ENCODE assay signal across 22 cellular contexts in genomic region chr12:8508224-8508623, GRCh38. TPM values are rescaled to one million over a fixed set of nuclear protein-coding genes. Genes with fewer than 3 reads are reported as not detected.
DNase-seq lines count a peak whose midpoint lies in the region; FAIRE-seq and TF ChIP-seq lines count a peak whose summit lies in the region.
"Had no signal": no experiment of that assay in that cellular context is flagged by ENCODE, and none has a peak within 500 bp of the region (broad histone marks: within the 10 kb centered on the region; RNA-seq: fewer than 3 reads in every experiment).

No MANE protein-coding gene starts in this region.

- no peak overlapping the region for H3K4ac ChIP-seq in H1 (replicated peaks; ENCODE audit: insufficient read length, low read depth, low read length)

- H4K20me1 ChIP-seq in BLaER1 treated with 17β-estradiol and CSF1 and Interleukin-3, amounts not matched to agents 10 nM and 100 nM = no peaks in the 10 kb centered on the region
- H4K20me1 ChIP-seq in Loucy (ENCODE audit: insufficient read depth, low read length, poor library complexity, severe bottlenecking) (no peaks in the 10 kb centered on the region), H1 (replicated peaks in 1 of 2; ENCODE audit: control insufficient read depth in 1 of 2, insufficient read depth in 2 of 2, low read length in 2 of 2) (no peaks in the 10 kb centered on the region)

- no peak overlapping the region for H3K23ac ChIP-seq in H1 (ENCODE audit: insufficient read length)

- H3K56ac ChIP-seq in H1 (replicated peaks; ENCODE audit: insufficient read length, low read depth, low read length) = no peak overlapping the region

- H3K9ac ChIP-seq in BLaER1 treated with 17β-estradiol and CSF1 and Interleukin-3, amounts not matched to agents 10 nM and 100 nM = peak overlapping the region in 8 of 11 experiments; percentile 8 to 48 (median 36); a peak in 7 of 22 replicates
- H3K9ac ChIP-seq in Loucy (ENCODE audit: low read depth, low read length, poor library complexity, severe bottlenecking) = peak overlapping the region; percentile 47
- no peak overlapping the region for H3K9ac ChIP-seq in H1 (replicated peaks in 1 of 4; ENCODE audit: extremely low read depth in 1 of 4, low read depth in 3 of 4, low read length in 3 of 4)

- H3K79me2 ChIP-seq in Loucy (ENCODE audit: insufficient read depth, low read length) (no peaks in the 10 kb centered on the region), H1 (ENCODE audit: control insufficient read depth in 1 of 2, insufficient read depth in 2 of 2, low read length in 2 of 2) (no peaks in the 10 kb centered on the region)

- no peaks in the 10 kb centered on the region for H3K23me2 ChIP-seq in H1 (ENCODE audit: low read depth, low read length)

- H3K9me2 ChIP-seq in Loucy (replicated peaks; ENCODE audit: low read depth, low read length) = no peaks in the 10 kb centered on the region

- TF ChIP-seq POLR2A in H1 (IDR thresholded peaks at IDR 0.05; ENCODE audit: control extremely low read depth in 1 of 2, low read depth in 2 of 2, low read length in 2 of 2) = no peak

- H3K14ac ChIP-seq in H1 (ENCODE audit: insufficient read length) = no peak overlapping the region

- peak overlapping the region; percentile 66; the same call in 1 of the 2 replicates for H2BK20ac ChIP-seq in H1 (ENCODE audit: low read length)

- TF ChIP-seq RAD21 in H1 (IDR thresholded peaks at IDR 0.05 in 1 of 2, conservative IDR thresholded peaks at IDR 0.05 in 1 of 2; ENCODE audit: low read depth in 2 of 2, low read length in 2 of 2) = no peak

- no peak overlapping the region for H4K5ac ChIP-seq in H1 (ENCODE audit: insufficient read length, low read depth, low read length)

- H3K4me3 ChIP-seq in BLaER1 treated with 17β-estradiol and CSF1 and Interleukin-3, amounts not matched to agents 10 nM and 100 nM = no peak overlapping the region
- H3K4me3 ChIP-seq in Loucy (ENCODE audit: low read length, poor library complexity, severe bottlenecking) = no peak overlapping the region
- H3K4me3 ChIP-seq in H1 (ENCODE audit: extremely low read depth in 1 of 4, insufficient read depth in 2 of 4, low read depth in 3 of 4, low read length in 4 of 4) = no peak overlapping the region
- no peak overlapping the region for H3K4me3 ChIP-seq in neuron (ENCODE audit: low read length)
- H3K4me3 ChIP-seq in MG63 = no peak overlapping the region
- H3K4me3 ChIP-seq: GM12878 had no signal

- POLR2A ChIA-PET in H1 (lab: Charles Lee; ENCODE audit: partially characterized antibody) = no interaction called here

- no peak overlapping the region for H4K91ac ChIP-seq in H1 (replicated peaks; ENCODE audit: insufficient read length, low read length)

- peak overlapping the region; percentile 60; the same call in 1 of the 2 replicates for H3K18ac ChIP-seq in H1 (ENCODE audit: extremely low read depth, low read length)

- 0 out of 2 replicates have a peak overlapping the region, but pooled peaks have one; percentile 49 for H2BK5ac ChIP-seq in H1 (ENCODE audit: low read depth, low read length)

- H3K4me1 ChIP-seq in BLaER1 treated with 17β-estradiol and CSF1 and Interleukin-3, amounts not matched to agents 10 nM and 100 nM = peaks cover 29 to 48% (median 33%) of the 10 kb centered on the region in 10 experiments
- H3K4me1 ChIP-seq in Loucy (ENCODE audit: insufficient read depth, low read length, poor library complexity, severe bottlenecking) (peaks cover 27% of the 10 kb centered on the region), H1 (replicated peaks in 1 of 4; ENCODE audit: control insufficient read depth in 3 of 4, insufficient read depth in 4 of 4, low read length in 3 of 4) (peaks cover 0 to 17% (median 11%) of the 10 kb centered on the region in 4 experiments; a peak in 6 of 7 replicates), neuron (ENCODE audit: insufficient read depth, low read length) (peaks cover 5% of the 10 kb centered on the region)

- peak overlapping the region; percentile 78; the same call in 1 of the 2 replicates for H2BK12ac ChIP-seq in H1 (ENCODE audit: low read depth, low read length)

- H2AFZ ChIP-seq in Loucy (ENCODE audit: low read length) = peak overlapping the region; percentile 74
- H2AFZ ChIP-seq in H1 (ENCODE audit: low read length) = peak overlapping the region; percentile 82
- H2AFZ ChIP-seq in neuron (ENCODE audit: low read depth, low read length) = peak overlapping the region; percentile 13

- no peak overlapping the region for H2BK120ac ChIP-seq in H1 (replicated peaks; ENCODE audit: low read depth, low read length)

- no peak for TF ChIP-seq EP300 in H1 (IDR thresholded peaks at IDR 0.05; ENCODE audit: borderline replicate concordance in 1 of 2, low read depth in 2 of 2, low read length in 2 of 2)

- H3F3A ChIP-seq in Loucy (ENCODE audit: low read depth) = no peaks in the 10 kb centered on the region

- H3K9me3 ChIP-seq in BLaER1 treated with 17β-estradiol and CSF1 and Interleukin-3, amounts not matched to agents 10 nM and 100 nM (replicated peaks in 1 of 11) = 0 out of 22 replicates have a peak, but pooled peaks cover 0 to 5% (median 0%) of the 10 kb centered on the region in 11 experiments
- H3K9me3 ChIP-seq in Loucy (ENCODE audit: insufficient read depth, low read depth, low read length) = no peaks in the 10 kb centered on the region
- no peaks in the 10 kb centered on the region for H3K9me3 ChIP-seq in H1 (ENCODE audit: insufficient read depth in 2 of 2, low read depth in 1 of 2, low read length in 1 of 2)
- no peaks in the 10 kb centered on the region for H3K9me3 ChIP-seq in neuron (ENCODE audit: low read length)
- H3K9me3 ChIP-seq in MG63 = no peaks in the 10 kb centered on the region

- H3K4me2 ChIP-seq in BLaER1 treated with 17β-estradiol and CSF1 and Interleukin-3, amounts not matched to agents 10 nM and 100 nM = peak overlapping the region; percentile 70 to 90 (median 83)
- H3K4me2 ChIP-seq in Loucy (ENCODE audit: low read depth, low read length, poor library complexity, severe bottlenecking) (peak overlapping the region; percentile 49), H1 (ENCODE audit: insufficient read depth in 1 of 2, low read depth in 2 of 2, low read length in 2 of 2) (peak overlapping the region in 1 of 2 experiments; percentile 39; a peak in 1 of 4 replicates)

- no peaks in the 10 kb centered on the region for H3K36me3 ChIP-seq in BLaER1 treated with 17β-estradiol and CSF1 and Interleukin-3, amounts not matched to agents 10 nM and 100 nM
- no peaks in the 10 kb centered on the region for H3K36me3 ChIP-seq in Loucy (ENCODE audit: insufficient read depth, low read length)
- no peaks in the 10 kb centered on the region for H3K36me3 ChIP-seq in H1 (ENCODE audit: control insufficient read depth in 2 of 4, insufficient read depth in 4 of 4, low read length in 3 of 4)
- no peaks in the 10 kb centered on the region for H3K36me3 ChIP-seq in neuron (ENCODE audit: insufficient read depth, low read length)
- no peaks in the 10 kb centered on the region for H3K36me3 ChIP-seq in MG63

- peak overlapping the region; percentile 89; the same call in 1 of the 2 replicates for H2BK15ac ChIP-seq in H1 (ENCODE audit: low read length)

- no peak overlapping the region for H2AK5ac ChIP-seq in H1 (ENCODE audit: low read depth, low read length)

- CTCF ChIA-PET in H1 (lab: Charles Lee; ENCODE audit: partially characterized antibody) = interaction anchor here (1.1 kb wide), 1 partner anchor 18 kb away, joined by 3 read pairs; no protein-coding TSS in a partner anchor

- WGBS in H1 (ENCODE audit: extremely low coverage in 1 of 2, insufficient coverage in 1 of 2, insufficient read length in 1 of 2, insufficient replicate concordance in 2 of 2, low coverage in 1 of 2, low lambda C conversion rate in 2 of 2, missing lambda C conversion rate in 1 of 2), 2 experiments = 83% methylated on average over 3 of the region's 3 CpGs; no CpG with 5 or more reads in 1 of the 2 experiments

- H4K8ac ChIP-seq in H1 (ENCODE audit: extremely low read depth, insufficient read depth, low read length) = no peak overlapping the region

- no peak for FAIRE-seq in H1 (lab: Jason Lieb, UNC)
- FAIRE-seq: GM12878, HepG2 had no signal

- TF ChIP-seq CTCF in Loucy (conservative IDR thresholded peaks at IDR 0.05; ENCODE audit: low read length) (no peak; the same call in 1 of the 2 replicates), H1 (IDR thresholded peaks at IDR 0.05; ENCODE audit: control extremely low read depth in 1 of 3, insufficient read depth in 1 of 3, low read depth in 1 of 3, low read length in 3 of 3) (no peak)

- H3K79me1 ChIP-seq in H1 (ENCODE audit: low read depth, low read length) = no peaks in the 10 kb centered on the region

- H3K27ac ChIP-seq in BLaER1 treated with 17β-estradiol and CSF1 and Interleukin-3, amounts not matched to agents 10 nM and 100 nM = peak overlapping the region in 10 of 11 experiments; percentile 9 to 75 (median 58); a peak in 18 of 22 replicates
- no peak overlapping the region for H3K27ac ChIP-seq in H1 (ENCODE audit: low read depth, low read length)

- DNase-seq in H1 (ENCODE audit: low read depth in 1 of 2, low spot score in 2 of 2) (no peak), hypothalamus (lab: John Stamatoyannopoulos, UW) (no peak), MG63 (no peak), NCI-H69 (lab: John Stamatoyannopoulos, UW) (no peak), NCI-H2196 treated with DMSO at 0.1 percent for 48 hours (lab: John Stamatoyannopoulos, UW; ENCODE audit: unreplicated experiment) (no peak)
- DNase-seq: 8988T; AML-193; C1 segment of cervical spinal cord; Calu3; CD4-positive, alpha-beta T cell; DMS 273 treated with DMSO at 0.1 percent for 48 hours; GOT3; HCEC 1CT; HFFc6 had no signal

- no peaks in the 10 kb centered on the region for H3K27me3 ChIP-seq in BLaER1 treated with 17β-estradiol and CSF1 and Interleukin-3, amounts not matched to agents 10 nM and 100 nM
- no peaks in the 10 kb centered on the region for H3K27me3 ChIP-seq in Loucy (ENCODE audit: insufficient read depth, low read length, poor library complexity, severe bottlenecking)
- no peaks in the 10 kb centered on the region for H3K27me3 ChIP-seq in H1 (replicated peaks in 1 of 4; ENCODE audit: control insufficient read depth in 3 of 4, extremely low read depth in 1 of 4, insufficient read depth in 3 of 4, low read length in 3 of 4)
- no peaks in the 10 kb centered on the region for H3K27me3 ChIP-seq in neuron (ENCODE audit: insufficient read depth, low read length)
- H3K27me3 ChIP-seq in MG63 = peaks cover 7% of the 10 kb centered on the region; the same call in 1 of the 2 replicates

RNA-seq across cellular contexts. Expression of gene CLEC4D, which starts 5.1 kb away (rescaled TPM):
- total RNA-seq in H1 (2021; fragmentation: NEBNext Ultra II Directional; extraction: Animal tissue kit (Norgen Biotek cat#: 25700)) = not detected in 2 replicates
- polyA plus RNA-seq in H1 (2011; rRNA removed) = 0.03 and 0.14 TPM in 2 replicates
- 0.18 TPM for polyA plus RNA-seq in H1 (2011; cell fraction: cytosol; rRNA removed)
- 0.43 TPM for polyA plus RNA-seq in H1 (2011; cell fraction: nucleus; rRNA removed)
- polyA plus RNA-seq in H1 (2012, experiment 1 of 2) = 0.13 to 0.55 TPM (median 0.23 TPM) in 3 of 4 replicates, not detected in the other
- not detected for polyA plus RNA-seq in H1 (2012, experiment 2 of 2)
- 0.20 TPM for polyA plus RNA-seq in H1 (2013, experiment 1 of 2)
- polyA plus RNA-seq in H1 (2013, experiment 2 of 2) = 0.11 TPM
- polyA minus RNA-seq in H1 (2011; rRNA and poly(A)+ RNA removed) = 0.10 and 0.16 TPM in 2 replicates
- not detected for polyA minus RNA-seq in H1 (2011; cell fraction: cytosol; rRNA and poly(A)+ RNA removed)
- not detected for polyA minus RNA-seq in H1 (2011; cell fraction: nucleus; rRNA and poly(A)+ RNA removed)
- not detected in 2 replicates for total RNA-seq in MG63 (2014; rRNA removed; shearing (Covaris generic); ENCODE audit: low replicate concordance)
- total RNA-seq: Calu3; CD4-positive, alpha-beta T cell; Daoy; G401; GM12878; HepG2; HFFc6; HT1080 had no signal
- polyA plus RNA-seq: GM12878, HepG2 had no signal

RNA-seq across cellular contexts. Expression of gene CLEC4E, which starts 32.5 kb away (rescaled TPM):
- not detected in 2 replicates for total RNA-seq in H1 (2021; fragmentation: NEBNext Ultra II Directional; extraction: Animal tissue kit (Norgen Biotek cat#: 25700))
- 0.03 TPM in 1 of 2 replicates, not detected in the other for polyA plus RNA-seq in H1 (2011; rRNA removed)
- polyA plus RNA-seq in H1 (2011; cell fraction: cytosol; rRNA removed) = not detected
- not detected for polyA plus RNA-seq in H1 (2011; cell fraction: nucleus; rRNA removed)
- polyA plus RNA-seq in H1 (2012, experiment 1 of 2) = not detected in 4 replicates
- not detected for polyA plus RNA-seq in H1 (2012, experiment 2 of 2)
- polyA plus RNA-seq in H1 (2013, experiment 1 of 2) = not detected
- polyA plus RNA-seq in H1 (2013, experiment 2 of 2) = not detected
- not detected in 2 replicates for polyA minus RNA-seq in H1 (2011; rRNA and poly(A)+ RNA removed)
- polyA minus RNA-seq in H1 (2011; cell fraction: cytosol; rRNA and poly(A)+ RNA removed) = not detected
- polyA minus RNA-seq in H1 (2011; cell fraction: nucleus; rRNA and poly(A)+ RNA removed) = not detected
- total RNA-seq in MG63 (2014; rRNA removed; shearing (Covaris generic); ENCODE audit: low replicate concordance) = not detected in 2 replicates
- total RNA-seq: Calu3; CD4-positive, alpha-beta T cell; Daoy; G401; GM12878; HepG2; HFFc6; HT1080 had no signal
- polyA plus RNA-seq: GM12878, HepG2 had no signal

RNA-seq across cellular contexts. Expression of gene CLEC6A, which starts 52.5 kb away (rescaled TPM):
- total RNA-seq in H1 (2021; fragmentation: NEBNext Ultra II Directional; extraction: Animal tissue kit (Norgen Biotek cat#: 25700)) = not detected in 2 replicates
- polyA plus RNA-seq in H1 (2011; rRNA removed) = not detected in 2 replicates
- not detected for polyA plus RNA-seq in H1 (2011; cell fraction: cytosol; rRNA removed)
- not detected for polyA plus RNA-seq in H1 (2011; cell fraction: nucleus; rRNA removed)
- not detected in 4 replicates for polyA plus RNA-seq in H1 (2012, experiment 1 of 2)
- polyA plus RNA-seq in H1 (2012, experiment 2 of 2) = not detected
- 0.10 TPM for polyA plus RNA-seq in H1 (2013, experiment 1 of 2)
- 0.06 TPM for polyA plus RNA-seq in H1 (2013, experiment 2 of 2)
- polyA minus RNA-seq in H1 (2011; rRNA and poly(A)+ RNA removed) = 0.10 TPM in 1 of 2 replicates, not detected in the other
- polyA minus RNA-seq in H1 (2011; cell fraction: cytosol; rRNA and poly(A)+ RNA removed) = not detected
- polyA minus RNA-seq in H1 (2011; cell fraction: nucleus; rRNA and poly(A)+ RNA removed) = 0.70 TPM
- not detected in 2 replicates for total RNA-seq in MG63 (2014; rRNA removed; shearing (Covaris generic); ENCODE audit: low replicate concordance)
- total RNA-seq: Calu3; CD4-positive, alpha-beta T cell; Daoy; G401; GM12878; HepG2; HFFc6; HT1080 had no signal
- polyA plus RNA-seq: GM12878, HepG2 had no signal

Comparison
In these comparisons a context has a peak if more than half of its experiments do, and no peak if none do; other contexts are left out.
1. H3K9ac ChIP-seq: peak in BLaER1 treated with 17β-estradiol and CSF1 and Interleukin-3, amounts not matched to agents 10 nM and 100 nM (8 of 11) and Loucy (single experiment); none in H1 (0 of 4).
2. H2AFZ ChIP-seq: peak in every context shown above with its lines; median percentile 82 in H1; 74 in Loucy; 13 in neuron.